ENCODE assay signal across 2 cellular contexts in genomic region chr2:191728710-191729597, GRCh38.
TF ChIP-seq lines count a peak whose summit lies in the region.

No MANE protein-coding gene starts in this region.

TF ChIP-seq in WTC11, 78 proteins besides CTCF, POLR2A, EP300 and RAD21:
- no peak for TF ChIP-seq USF2 (CRISPR knock-in tag; IDR thresholded peaks at IDR 0.05)

TF ChIP-seq in HepG2, 621 proteins besides CTCF, POLR2A, EP300 and RAD21 (continued from another document):
- TF ChIP-seq JDP2 (CRISPR knock-in tag; IDR thresholded peaks at IDR 0.05; ENCODE audit: borderline replicate concordance) (no peak), CEBPB (IDR thresholded peaks at IDR 0.05; ENCODE audit: borderline replicate concordance, low read depth, low read length) (no peak), MAFF (IDR thresholded peaks at IDR 0.05; ENCODE audit: low read depth, low read length) (peak; percentile 81), HNRNPUL1 (IDR thresholded peaks at IDR 0.05; ENCODE audit: low read depth, low read length) (no peak), MAFK (conservative IDR thresholded peaks at IDR 0.05 in 1 of 2, IDR thresholded peaks at IDR 0.05 in 1 of 2; ENCODE audit: low read length in 2 of 2) (peak; percentile 77 to 79), ZNF563 (CRISPR knock-in tag; IDR thresholded peaks at IDR 0.05) (no peak)
